Comparison of ENCODE assay signal across 8 cellular contexts in the genomic region with DNA sequence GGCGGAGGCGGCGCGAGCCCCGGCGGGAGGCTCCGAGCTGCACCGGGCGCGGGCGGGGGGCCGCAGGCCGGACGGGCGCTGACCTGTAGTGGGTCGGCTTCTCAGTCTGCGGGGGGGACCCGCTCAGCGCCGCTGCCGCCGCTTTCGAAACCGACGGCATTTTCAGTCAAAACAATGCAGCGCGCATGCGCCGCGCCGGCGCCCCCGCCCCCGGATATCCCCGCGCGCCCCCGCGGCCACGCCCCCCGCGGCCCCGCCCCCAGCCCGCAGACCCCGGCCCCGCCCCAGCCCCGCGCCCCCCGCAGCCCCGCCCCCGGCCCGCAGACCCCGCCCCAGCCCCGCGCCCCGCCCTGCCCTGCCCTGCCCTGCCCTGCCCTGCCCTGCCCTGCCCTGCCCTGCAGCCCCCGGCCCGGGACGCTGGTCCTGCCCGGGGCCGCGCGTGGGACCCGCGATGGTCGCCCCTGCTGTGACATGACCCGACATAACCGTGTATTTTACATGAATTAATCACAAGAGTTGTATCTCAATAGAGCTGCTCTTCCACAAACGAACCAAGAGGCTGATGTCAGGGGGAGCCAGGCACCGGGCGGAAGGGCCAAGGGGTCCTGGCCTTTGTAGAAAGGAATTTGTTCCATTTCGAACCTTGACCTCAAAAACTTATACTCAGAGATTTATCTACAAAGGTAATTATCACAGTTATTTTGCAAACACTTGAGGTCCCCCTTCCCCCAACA. TPM values are rescaled to one million over a fixed set of nuclear protein-coding genes. Genes with fewer than 3 reads are reported as not detected.
DNase-seq lines count a peak whose midpoint lies in the region; ATAC-seq, FAIRE-seq and TF ChIP-seq lines count a peak whose summit lies in the region.

A gene with protein sequence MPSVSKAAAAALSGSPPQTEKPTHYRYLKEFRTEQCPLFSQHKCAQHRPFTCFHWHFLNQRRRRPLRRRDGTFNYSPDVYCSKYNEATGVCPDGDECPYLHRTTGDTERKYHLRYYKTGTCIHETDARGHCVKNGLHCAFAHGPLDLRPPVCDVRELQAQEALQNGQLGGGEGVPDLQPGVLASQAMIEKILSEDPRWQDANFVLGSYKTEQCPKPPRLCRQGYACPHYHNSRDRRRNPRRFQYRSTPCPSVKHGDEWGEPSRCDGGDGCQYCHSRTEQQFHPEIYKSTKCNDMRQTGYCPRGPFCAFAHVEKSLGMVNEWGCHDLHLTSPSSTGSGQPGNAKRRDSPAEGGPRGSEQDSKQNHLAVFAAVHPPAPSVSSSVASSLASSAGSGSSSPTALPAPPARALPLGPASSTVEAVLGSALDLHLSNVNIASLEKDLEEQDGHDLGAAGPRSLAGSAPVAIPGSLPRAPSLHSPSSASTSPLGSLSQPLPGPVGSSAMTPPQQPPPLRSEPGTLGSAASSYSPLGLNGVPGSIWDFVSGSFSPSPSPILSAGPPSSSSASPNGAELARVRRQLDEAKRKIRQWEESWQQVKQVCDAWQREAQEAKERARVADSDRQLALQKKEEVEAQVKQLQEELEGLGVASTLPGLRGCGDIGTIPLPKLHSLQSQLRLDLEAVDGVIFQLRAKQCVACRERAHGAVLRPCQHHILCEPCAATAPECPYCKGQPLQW (minus strand): TSS at position 173 of the 734 bp plus-strand sequence. CDS start 13 bp downstream, at position 160.

- TF ChIP-seq CTCF in OCI-LY7 (conservative IDR thresholded peaks at IDR 0.05; ENCODE audit: low read length): no peak

- peak within 1 kb of the TSS; percentile 78 to 95 (median 92) for H3K27ac Mint-ChIP-seq in naive thymus-derived CD8-positive, alpha-beta T cell
- peak within 1 kb of the TSS; percentile 90 for H3K27ac Mint-ChIP-seq in stimulated activated memory B cell treated with anti-CD40 and anti-IgM and Interleukin-4, amounts not matched to agents 10 μg/mL and 1 μg/mL and 100 μg/mL, for 72 hours

- H3K27me3 Mint-ChIP-seq in naive thymus-derived CD8-positive, alpha-beta T cell: no peaks in the 10 kb centered on the region
- no peaks in the 10 kb centered on the region for H3K27me3 Mint-ChIP-seq in stimulated activated memory B cell treated with anti-CD40 and anti-IgM and Interleukin-4, amounts not matched to agents 10 μg/mL and 1 μg/mL and 100 μg/mL, for 72 hours

- FAIRE-seq in GM12892 (lab: Jason Lieb, UNC): no peak

- H3K4me3 Mint-ChIP-seq in naive thymus-derived CD8-positive, alpha-beta T cell: peak within 1 kb of the TSS; percentile 79 to 92 (median 87)
- H3K4me3 Mint-ChIP-seq in stimulated activated memory B cell treated with anti-CD40 and anti-IgM and Interleukin-4, amounts not matched to agents 10 μg/mL and 1 μg/mL and 100 μg/mL, for 72 hours: peak within 1 kb of the TSS; percentile 87

- H3K4me2 ChIP-seq in OCI-LY7 (ENCODE audit: low read length): peak within 1 kb of the TSS; percentile 72

- CTCF ChIA-PET in OCI-LY7 (lab: Charles Lee; ENCODE audit: unreplicated experiment): no interaction called here

- peaks cover 32% of the 10 kb centered on the region for H3K4me1 ChIP-seq in OCI-LY7 (ENCODE audit: insufficient read depth, low read length, poor library complexity, severe bottlenecking)

- H3K27ac ChIP-seq in OCI-LY7 (ENCODE audit: low read depth, low read length, poor library complexity, severe bottlenecking): peak within 1 kb of the TSS; percentile 45

- TF ChIP-seq POLR2A in GM12892 (IDR thresholded peaks at IDR 0.05; ENCODE audit: low read depth, low read length): no peak

- intact Hi-C loops in OCI-LY7 (cut with micrococcal nuclease; ENCODE audit: unreplicated experiment): loop anchor here (5.0 to 10.0 kb wide), 2 partner anchors 52 to 110 kb away; a partner anchor contains a TSS

- peaks cover 23% of the 10 kb centered on the region for H3K79me2 ChIP-seq in OCI-LY7 (ENCODE audit: insufficient read depth, low read depth, low read length)

- H3K36me3 Mint-ChIP-seq in naive thymus-derived CD8-positive, alpha-beta T cell: peaks cover 0 to 18% (median 2%) of the 10 kb centered on the region in 3 donors
- peaks cover 6% of the 10 kb centered on the region for H3K36me3 Mint-ChIP-seq in stimulated activated memory B cell treated with anti-CD40 and anti-IgM and Interleukin-4, amounts not matched to agents 10 μg/mL and 1 μg/mL and 100 μg/mL, for 72 hours

- H2AFZ ChIP-seq in OCI-LY7 (ENCODE audit: low read length): peak within 1 kb of the TSS; percentile 60

- H3K4me3 ChIP-seq in OCI-LY7 (ENCODE audit: low read depth, low read length, poor library complexity, severe bottlenecking): peak within 1 kb of the TSS; percentile 89

- ATAC-seq in HG02970 (IDR thresholded peaks at IDR 0.05; ENCODE audit: low FRiP score, unreplicated experiment): peak; percentile 49
- ATAC-seq in naive thymus-derived CD8-positive, alpha-beta T cell: peak; percentile 64 to 69
- ATAC-seq in stimulated activated memory B cell treated with anti-CD40 and anti-IgM and Interleukin-4, amounts not matched to agents 10 μg/mL and 1 μg/mL and 100 μg/mL, for 72 hours: peak; percentile 81
- ATAC-seq in GM18873 (IDR thresholded peaks at IDR 0.05; ENCODE audit: low FRiP score, unreplicated experiment): no peak

- peaks cover 17% of the 10 kb centered on the region; the same call in 1 of the 2 replicates for H3K36me3 ChIP-seq in OCI-LY7 (ENCODE audit: insufficient read depth, low read length)

- no peaks in the 10 kb centered on the region for H3K9me3 ChIP-seq in OCI-LY7 (ENCODE audit: low read length)

- no TSS peak for BruUV-seq in OCI-LY7 (replicated peaks; lab: Mats Ljungman, UMichigan)

- H4K20me1 ChIP-seq in OCI-LY7 (ENCODE audit: insufficient read depth, low read length): peaks cover 4% of the 10 kb centered on the region

- no peaks in the 10 kb centered on the region for H3K9me3 Mint-ChIP-seq in naive thymus-derived CD8-positive, alpha-beta T cell
- H3K9me3 Mint-ChIP-seq in stimulated activated memory B cell treated with anti-CD40 and anti-IgM and Interleukin-4, amounts not matched to agents 10 μg/mL and 1 μg/mL and 100 μg/mL, for 72 hours: no peaks in the 10 kb centered on the region

- peaks cover 3 to 42% (median 18%) of the 10 kb centered on the region in 4 donors for H3K4me1 Mint-ChIP-seq in naive thymus-derived CD8-positive, alpha-beta T cell
- H3K4me1 Mint-ChIP-seq in stimulated activated memory B cell treated with anti-CD40 and anti-IgM and Interleukin-4, amounts not matched to agents 10 μg/mL and 1 μg/mL and 100 μg/mL, for 72 hours: peaks cover 26% of the 10 kb centered on the region

- H3K9me2 ChIP-seq in OCI-LY7 (ENCODE audit: insufficient read depth, low read length): no peaks in the 10 kb centered on the region

- DNase-seq in GM12892 (ENCODE audit: insufficient read length) (peak; percentile 83), OCI-LY7 (ENCODE audit: low spot score) (peak; percentile 84), activated T-helper 1 cell treated with Interleukin-2 at 50 U/mL for 16 hours (ENCODE audit: low read depth) (peak; percentile 80), fibroblast of gingiva (ENCODE audit: low read depth) (peak; percentile 56)
- DNase-seq in naive thymus-derived CD8-positive, alpha-beta T cell: peak; percentile 68 to 93 (median 81)

- POLR2A ChIA-PET in OCI-LY7 (lab: Charles Lee): no interaction called here
- POLR2A ChIA-PET in naive thymus-derived CD8-positive, alpha-beta T cell (lab: Charles Lee): interaction anchor here (0.6 to 1.7 kb wide), 4 partner anchors 13 to 78 kb away, joined by 4 to 8 read pairs (median 4); a partner anchor contains a TSS

RNA-seq across cellular contexts. Expression of the gene that starts here (rescaled TPM):
- polyA plus RNA-seq in GM12892 (2012; ENCODE audit: missing spikeins): 7.6 TPM
- total RNA-seq in OCI-LY7 (2014; rRNA removed; shearing (Covaris generic)): 22.3 and 31.0 TPM in 2 replicates
- total RNA-seq in OCI-LY7 (2022): 33.7 and 61.3 TPM in 2 replicates
- total RNA-seq in naive thymus-derived CD8-positive, alpha-beta T cell: 100 to 1,000 TPM; 125 to 151 TPM
- polyA plus RNA-seq in naive thymus-derived CD8-positive, alpha-beta T cell: 10 to 100 TPM in 1 of 3 donors, 1 to 10 TPM in 2; 8.3 to 11.0 (median 8.8) TPM
